Comparison of ENCODE assay signal across 11 cellular contexts in genomic region chr9:136107953-136108647, GRCh38. TPM values are rescaled to one million over a fixed set of nuclear protein-coding genes. Genes with fewer than 3 reads are reported as not detected.
DNase-seq lines count a peak whose midpoint lies in the region; ATAC-seq and TF ChIP-seq lines count a peak whose summit lies in the region.
"Had no signal": no experiment of that assay in that cellular context is flagged by ENCODE, and none has a peak within 500 bp of the region (broad histone marks: within the 10 kb centered on the region; RNA-seq: fewer than 3 reads in every experiment).

No MANE protein-coding gene starts in this region.

- TF ChIP-seq CTCF in esophagus squamous epithelium (IDR thresholded peaks at IDR 0.05) (no peak), transverse colon (IDR thresholded peaks at IDR 0.05) (no peak)

- peaks cover 57 to 100% (median 72%) of the 10 kb centered on the region in 3 donors for H3K4me1 ChIP-seq in esophagus squamous epithelium
- peaks cover 30 to 74% (median 56%) of the 10 kb centered on the region in 4 donors for H3K4me1 ChIP-seq in transverse colon

- peak overlapping the region; percentile 90 to 96 (median 93) for H3K27ac ChIP-seq in esophagus squamous epithelium
- H3K27ac ChIP-seq in transverse colon: peak overlapping the region; percentile 82 to 85 (median 84)

- no peaks in the 10 kb centered on the region for H3K36me3 Mint-ChIP-seq in activated T-cell treated with anti-CD3 and anti-CD28 coated beads, Interleukin-2, amount 50 U/mL, for 4 hours (ENCODE audit: insufficient read depth)

- TF ChIP-seq POLR2A in esophagus squamous epithelium (IDR thresholded peaks at IDR 0.05) (no peak), transverse colon (IDR thresholded peaks at IDR 0.05) (no peak)

- no peaks in the 10 kb centered on the region for H3K9me3 ChIP-seq in esophagus squamous epithelium
- no peaks in the 10 kb centered on the region for H3K9me3 ChIP-seq in transverse colon
- H3K9me3 ChIP-seq: HAP-1 had no signal

- intact Hi-C loops in esophagus squamous epithelium (cut with DNase I): no loop called here
- intact Hi-C loops in transverse colon (cut with DNase I; ENCODE audit: low total_unique reads): no loop called here

- peaks cover 53% of the 10 kb centered on the region for H3K4me1 Mint-ChIP-seq in activated T-cell treated with anti-CD3 and anti-CD28 coated beads, Interleukin-2, amount 50 U/mL, for 4 hours (ENCODE audit: low read depth)

- H3K9me3 Mint-ChIP-seq in activated T-cell treated with anti-CD3 and anti-CD28 coated beads, Interleukin-2, amount 50 U/mL, for 4 hours: no peaks in the 10 kb centered on the region

- no peak for TF ChIP-seq EP300 in transverse colon (IDR thresholded peaks at IDR 0.05; ENCODE audit: low read depth)

- DNase-seq in activated T-cell treated with anti-CD3 and anti-CD28 coated beads, Interleukin-2, amount 50 U/mL, for 4 hours: no peak
- DNase-seq in activated T-cell treated with anti-CD3 and anti-CD28 coated beads for 4 hours (no peak), NCI-H774 (lab: John Stamatoyannopoulos, UW) (peak; percentile 76), esophagus squamous epithelium (lab: John Stamatoyannopoulos, UW) (no peak), transverse colon (peak; percentile 53), GM03348 (ENCODE audit: low spot score) (no peak)
- no peak for DNase-seq in stimulated activated CD4-positive, alpha-beta T cell treated with anti-CD3 and anti-CD28 coated beads, Interleukin-4, amount 100 ng/mL, for 24 hours
- DNase-seq: NCI-H226 had no signal

- in situ Hi-C loops in transverse colon (cut with MboI; ENCODE audit: low pct_ligation_motif_present in 1 of 4, low pct_unique_long_range_greater_than_20kb in 1 of 4, low sequenced_read_pairs in 3 of 4): loop anchor here in 1 of 4 donors (25.0 kb wide), 1 partner anchor 246 kb away; no protein-coding TSS in a partner anchor

- H3K4me3 Mint-ChIP-seq in activated T-cell treated with anti-CD3 and anti-CD28 coated beads, Interleukin-2, amount 50 U/mL, for 4 hours: peak overlapping the region; percentile 54

- H3K36me3 ChIP-seq in esophagus squamous epithelium (peaks cover 0 to under 1% (median 0%) of the 10 kb centered on the region in 3 donors), transverse colon (no peaks in the 10 kb centered on the region)
- H3K36me3 ChIP-seq: HAP-1 had no signal

- H3K4me3 ChIP-seq in esophagus squamous epithelium (no peak overlapping the region), transverse colon (no peak overlapping the region)
- H3K4me3 ChIP-seq: HAP-1 had no signal

- no peak for ATAC-seq in activated T-cell treated with anti-CD3 and anti-CD28 coated beads, Interleukin-2, amount 50 U/mL, for 4 hours
- no peak for ATAC-seq in GM18873 (IDR thresholded peaks at IDR 0.05; ENCODE audit: low FRiP score, unreplicated experiment)
- ATAC-seq: right cardiac atrium had no signal

- H3K27me3 Mint-ChIP-seq in activated T-cell treated with anti-CD3 and anti-CD28 coated beads, Interleukin-2, amount 50 U/mL, for 4 hours (ENCODE audit: low read depth): no peaks in the 10 kb centered on the region

- WGBS in esophagus squamous epithelium, 2 donors: 37 to 87% methylated on average over 6 to 11 of the region's 29 CpGs
- 36 to 62% methylated on average over 5 to 27 of the region's 29 CpGs for WGBS in transverse colon (ENCODE audit: low coverage in 1 of 2), 2 donors

- H3K27me3 ChIP-seq in esophagus squamous epithelium (peaks cover 0 to 23% (median 0%) of the 10 kb centered on the region in 4 donors), transverse colon (no peaks in the 10 kb centered on the region)

RNA-seq across cellular contexts. Expression of gene TMEM250, which starts 10.6 kb away (rescaled TPM):
- 10 to 100 TPM; 46.3 to 47.4 (median 46.5) TPM for total RNA-seq in activated T-cell treated with anti-CD3 and anti-CD28 coated beads, Interleukin-2, amount 50 U/mL, for 4 hours
- total RNA-seq in esophagus squamous epithelium (10 to 100 TPM; 34.3 to 59.4 (median 43.4) TPM), transverse colon (100 to 1,000 TPM in 2 of 4 donors, 10 to 100 TPM in 2; 50.3 to 187 (median 86.6) TPM)

RNA-seq across cellular contexts. Expression of gene NACC2, which starts 13.0 kb away (rescaled TPM):
- 1 to 10 TPM; 5.9 to 6.2 (median 6.0) TPM for total RNA-seq in activated T-cell treated with anti-CD3 and anti-CD28 coated beads, Interleukin-2, amount 50 U/mL, for 4 hours
- total RNA-seq in esophagus squamous epithelium (10 to 100 TPM; 10.4 to 21.6 (median 12.8) TPM), transverse colon (10 to 100 TPM; 22.2 to 64.3 (median 26.5) TPM)

Comparison
In these comparisons a context has a peak if more than half of its experiments do, and no peak if none do; other contexts are left out.
1. DNase-seq: peak in NCI-H774 (single experiment) and transverse colon (single experiment); none in activated T-cell treated with anti-CD3 and anti-CD28 coated beads, Interleukin-2, amount 50 U/mL, for 4 hours (single experiment), activated T-cell treated with anti-CD3 and anti-CD28 coated beads for 4 hours (single experiment), esophagus squamous epithelium (single experiment), stimulated activated CD4-positive, alpha-beta T cell treated with anti-CD3 and anti-CD28 coated beads, Interleukin-4, amount 100 ng/mL, for 24 hours (single experiment) and GM03348 (single experiment).